10 cellular contexts compared by ENCODE assay signal in genomic region chr13:98581971-98582702, GRCh38. TPM values are rescaled to one million over a fixed set of nuclear protein-coding genes. Genes with fewer than 3 reads are reported as not detected.
DNase-seq lines count a peak whose midpoint lies in the region; ATAC-seq and TF ChIP-seq lines count a peak whose summit lies in the region.
"Had no signal": no experiment of that assay in that cellular context is flagged by ENCODE, and none has a peak within 500 bp of the region (broad histone marks: within the 10 kb centered on the region; RNA-seq: fewer than 3 reads in every experiment).

No MANE protein-coding gene starts in this region.

- no peak overlapping the region for H3K27ac Mint-ChIP-seq in activated CD4-positive, alpha-beta T cell treated with anti-CD3 and anti-CD28 coated beads for 36 hours

- no peaks in the 10 kb centered on the region for H3K9me2 ChIP-seq in PC-3 (replicated peaks; ENCODE audit: low read length)

- POLR2A ChIA-PET in activated CD4-positive, alpha-beta T cell treated with anti-CD3 and anti-CD28 coated beads for 36 hours (lab: Charles Lee): interaction anchor here (0.8 kb wide), 1 partner anchor 14 kb away, joined by 3 read pairs; no protein-coding TSS in a partner anchor
- POLR2A ChIA-PET in PC-3 (lab: Charles Lee; ENCODE audit: unreplicated experiment): no interaction called here

- no peak overlapping the region for H3K4me3 ChIP-seq in PC-3 (ENCODE audit: low read length)
- H3K4me3 ChIP-seq: BLaER1 had no signal

- H3K4me2 ChIP-seq in PC-3 (ENCODE audit: low read length): no peak overlapping the region
- H3K4me2 ChIP-seq: BLaER1 had no signal

- H3K4me1 ChIP-seq in PC-3 (ENCODE audit: insufficient read depth, low read length): peaks cover 15% of the 10 kb centered on the region

- no peaks in the 10 kb centered on the region for H3K9me3 Mint-ChIP-seq in activated CD4-positive, alpha-beta T cell treated with anti-CD3 and anti-CD28 coated beads for 36 hours (ENCODE audit: low read depth)

- H3K9me3 ChIP-seq in PC-3 (ENCODE audit: low read length): no peaks in the 10 kb centered on the region
- H3K9me3 ChIP-seq: BLaER1 had no signal

- intact Hi-C loops in activated CD4-positive, alpha-beta T cell treated with anti-CD3 and anti-CD28 coated beads for 36 hours (cut with DNase I, micrococcal nuclease): no loop called here
- intact Hi-C loops in PC-3 (cut with micrococcal nuclease) (no loop called here), sciatic nerve (cut with DNase I) (no loop called here)

- CTCF ChIA-PET in activated CD4-positive, alpha-beta T cell treated with anti-CD3 and anti-CD28 coated beads for 36 hours (lab: Charles Lee): interaction anchor here (0.6 to 3.0 kb wide), 14 partner anchors 10 to 137 kb away, joined by 3 to 15 read pairs (median 3); no protein-coding TSS in a partner anchor
- CTCF ChIA-PET in PC-3 (lab: Charles Lee): no interaction called here

- no peak overlapping the region for H3K27ac ChIP-seq in PC-3 (ENCODE audit: low read length)
- H3K27ac ChIP-seq: BLaER1 had no signal

- H3K36me3 Mint-ChIP-seq in activated CD4-positive, alpha-beta T cell treated with anti-CD3 and anti-CD28 coated beads for 36 hours (ENCODE audit: low read depth): no peaks in the 10 kb centered on the region

- ATAC-seq in activated CD4-positive, alpha-beta T cell treated with anti-CD3 and anti-CD28 coated beads for 36 hours: peak; percentile 61
- ATAC-seq in PC-3 (no peak), sciatic nerve (no peak)

- H3F3A ChIP-seq in PC-3 (ENCODE audit: low read length, unreplicated experiment): no peaks in the 10 kb centered on the region

- no peak for DNase-seq in activated CD4-positive, alpha-beta T cell treated with anti-CD3 and anti-CD28 coated beads for 36 hours
- DNase-seq in activated CD4-positive, alpha-beta T cell treated with anti-CD3 and anti-CD28 coated beads, Interleukin-2, amount 50 U/mL, for 1 hour: no peak
- DNase-seq in PC-3 (peak; percentile 14), fibroblast of peridontal ligament (ENCODE audit: extremely low read depth) (peak; percentile 82), stromal cell of bone marrow (ENCODE audit: low read depth) (peak; percentile 66), sciatic nerve (ENCODE audit: low spot score) (no peak), NOMO-1 treated with DMSO at 0.1 percent for 48 hours (lab: John Stamatoyannopoulos, UW; ENCODE audit: unreplicated experiment) (no peak)
- no peak for DNase-seq in activated T-cell treated with anti-CD3 and anti-CD28 coated beads, Interleukin-2, amount 50 U/mL, for 1 hour
- DNase-seq: mesendoderm had no signal

- no TSS peak for BruUV-seq in PC-3 (replicated peaks; lab: Mats Ljungman, UMichigan)

- no peak overlapping the region for H2AFZ ChIP-seq in PC-3 (ENCODE audit: low read length)

- no peaks in the 10 kb centered on the region for H3K27me3 Mint-ChIP-seq in activated CD4-positive, alpha-beta T cell treated with anti-CD3 and anti-CD28 coated beads for 36 hours

- H4K20me1 ChIP-seq in PC-3 (ENCODE audit: low read length): no peaks in the 10 kb centered on the region
- H4K20me1 ChIP-seq: BLaER1 had no signal

- no peak overlapping the region for H3K4me3 Mint-ChIP-seq in activated CD4-positive, alpha-beta T cell treated with anti-CD3 and anti-CD28 coated beads for 36 hours

- no peak overlapping the region for H3K9ac ChIP-seq in PC-3 (ENCODE audit: low read length)
- H3K9ac ChIP-seq: BLaER1 had no signal

- no peaks in the 10 kb centered on the region for H3K27me3 ChIP-seq in PC-3 (ENCODE audit: low read length)
- H3K27me3 ChIP-seq: BLaER1 had no signal

- TF ChIP-seq CTCF in PC-3 (conservative IDR thresholded peaks at IDR 0.05; ENCODE audit: low read depth, low read length): no peak

- H3K36me3 ChIP-seq in PC-3 (ENCODE audit: low read depth, low read length): no peaks in the 10 kb centered on the region
- H3K36me3 ChIP-seq: BLaER1 had no signal

- no peaks in the 10 kb centered on the region for H3K79me2 ChIP-seq in PC-3 (ENCODE audit: low read length)

- peaks cover 27% of the 10 kb centered on the region for H3K4me1 Mint-ChIP-seq in activated CD4-positive, alpha-beta T cell treated with anti-CD3 and anti-CD28 coated beads for 36 hours

RNA-seq across cellular contexts. Expression of gene STK24, which starts 5.2 kb away (rescaled TPM):
- 100 to 1,000 TPM; 146 to 173 TPM for total RNA-seq in activated CD4-positive, alpha-beta T cell treated with anti-CD3 and anti-CD28 coated beads for 36 hours
- total RNA-seq in PC-3 (2014; rRNA removed) (52.4 and 57.0 TPM in 2 replicates), sciatic nerve (44.2 TPM)

Comparison
In these comparisons a context has a peak if more than half of its experiments do, and no peak if none do; other contexts are left out.
1. DNase-seq: peak in PC-3 (single experiment), fibroblast of peridontal ligament (single experiment) and stromal cell of bone marrow (single experiment); none in activated CD4-positive, alpha-beta T cell treated with anti-CD3 and anti-CD28 coated beads for 36 hours (single experiment), activated CD4-positive, alpha-beta T cell treated with anti-CD3 and anti-CD28 coated beads, Interleukin-2, amount 50 U/mL, for 1 hour (single experiment), sciatic nerve (single experiment), activated T-cell treated with anti-CD3 and anti-CD28 coated beads, Interleukin-2, amount 50 U/mL, for 1 hour (single experiment) and NOMO-1 treated with DMSO at 0.1 percent for 48 hours (single experiment).